1 cellular context compared by ENCODE assay signal in the genomic region with DNA sequence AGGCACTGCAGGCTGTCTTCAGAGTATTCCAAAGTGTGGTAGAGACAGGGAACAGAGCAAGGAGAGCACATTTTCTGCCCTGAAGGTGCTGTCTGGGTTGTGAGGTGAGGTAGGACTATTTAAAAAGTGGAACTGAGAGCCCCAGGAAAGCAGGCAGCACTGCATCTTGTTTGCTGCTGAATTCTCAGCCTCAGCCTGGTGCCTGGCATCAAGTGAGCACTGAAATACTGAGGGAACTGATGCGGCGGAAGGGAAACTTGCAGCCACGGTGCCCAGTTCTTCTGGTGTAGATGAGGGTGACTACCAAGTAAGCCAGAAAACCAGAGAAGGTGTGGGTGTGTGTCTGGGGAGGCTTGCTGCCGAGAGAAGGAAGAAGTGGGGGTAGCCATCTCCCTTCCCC.
TF ChIP-seq lines count a peak whose summit lies in the region.

No MANE protein-coding gene starts in this region.

TF ChIP-seq in IMR-90, 13 proteins besides CTCF, POLR2A, EP300 and RAD21:
- TF ChIP-seq MAFK (IDR thresholded peaks at IDR 0.05; ENCODE audit: low read depth, low read length) (no peak), RFX5 (IDR thresholded peaks at IDR 0.05; ENCODE audit: low read depth, low read length) (no peak), BHLHE40 (IDR thresholded peaks at IDR 0.05; ENCODE audit: low read depth, low read length) (no peak), FOS (IDR thresholded peaks at IDR 0.05; ENCODE audit: low read depth, low read length) (no peak), RCOR1 (IDR thresholded peaks at IDR 0.05; ENCODE audit: insufficient replicate concordance, low read length) (no peak)
- TF ChIP-seq, protein P1, sequence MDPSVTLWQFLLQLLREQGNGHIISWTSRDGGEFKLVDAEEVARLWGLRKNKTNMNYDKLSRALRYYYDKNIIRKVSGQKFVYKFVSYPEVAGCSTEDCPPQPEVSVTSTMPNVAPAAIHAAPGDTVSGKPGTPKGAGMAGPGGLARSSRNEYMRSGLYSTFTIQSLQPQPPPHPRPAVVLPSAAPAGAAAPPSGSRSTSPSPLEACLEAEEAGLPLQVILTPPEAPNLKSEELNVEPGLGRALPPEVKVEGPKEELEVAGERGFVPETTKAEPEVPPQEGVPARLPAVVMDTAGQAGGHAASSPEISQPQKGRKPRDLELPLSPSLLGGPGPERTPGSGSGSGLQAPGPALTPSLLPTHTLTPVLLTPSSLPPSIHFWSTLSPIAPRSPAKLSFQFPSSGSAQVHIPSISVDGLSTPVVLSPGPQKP (IDR thresholded peaks at IDR 0.05; ENCODE audit: borderline replicate concordance, low read depth, low read length): no peak
- TF ChIP-seq, protein P2, sequence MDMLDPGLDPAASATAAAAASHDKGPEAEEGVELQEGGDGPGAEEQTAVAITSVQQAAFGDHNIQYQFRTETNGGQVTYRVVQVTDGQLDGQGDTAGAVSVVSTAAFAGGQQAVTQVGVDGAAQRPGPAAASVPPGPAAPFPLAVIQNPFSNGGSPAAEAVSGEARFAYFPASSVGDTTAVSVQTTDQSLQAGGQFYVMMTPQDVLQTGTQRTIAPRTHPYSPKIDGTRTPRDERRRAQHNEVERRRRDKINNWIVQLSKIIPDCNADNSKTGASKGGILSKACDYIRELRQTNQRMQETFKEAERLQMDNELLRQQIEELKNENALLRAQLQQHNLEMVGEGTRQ (IDR thresholded peaks at IDR 0.05; ENCODE audit: low read depth, low read length): no peak
